8 cellular contexts compared by ENCODE assay signal in genomic region chr16:9090101-9090959, GRCh38. TPM values are rescaled to one million over a fixed set of nuclear protein-coding genes. Genes with fewer than 3 reads are reported as not detected.
A peak's percentile ranks its signal among the peaks of the same experiment; 100 is the strongest.
DNase-seq lines count a peak whose midpoint lies in the region; ATAC-seq, FAIRE-seq and TF ChIP-seq lines count a peak whose summit lies in the region.

No MANE protein-coding gene starts in this region.

- H3K4me1 Mint-ChIP-seq in Calu3 (ENCODE audit: low read depth, unreplicated experiment): peaks cover 22% of the 10 kb centered on the region

- H3K4me1 ChIP-seq in gastroesophageal sphincter (peaks cover 0 to 38% (median 12%) of the 10 kb centered on the region in 3 donors), vagina (peaks cover 35% of the 10 kb centered on the region)

- DNase-seq in Calu3: peak; percentile 50
- DNase-seq in NCI-H774 (lab: John Stamatoyannopoulos, UW): peak; percentile 17
- peak; percentile 49 for DNase-seq in activated gamma-delta T cell (lab: John Stamatoyannopoulos, UW)
- DNase-seq in nucleus accumbens (lab: John Stamatoyannopoulos, UW): peak in 38 of 56 donors; percentile 3 to 59 (median 34)
- peak in 1 of 2 donors; percentile 92 for DNase-seq in vagina (ENCODE audit: extremely low spot score in 2 of 2)
- no peak for DNase-seq in H54 (ENCODE audit: insufficient read length, low spot score)
- no peak for DNase-seq in NCI-H2029 treated with DMSO at 0.1 percent for 48 hours (lab: John Stamatoyannopoulos, UW)

- TF ChIP-seq POLR2A in gastroesophageal sphincter (IDR thresholded peaks at IDR 0.05): no peak
- no peak for TF ChIP-seq POLR2A in vagina (IDR thresholded peaks at IDR 0.05)
- no peak for TF ChIP-seq POLR2A in H54 (IDR thresholded peaks at IDR 0.05; ENCODE audit: low read depth, low read length)

- H3K9me3 Mint-ChIP-seq in Calu3 (ENCODE audit: low read depth, unreplicated experiment): no peaks in the 10 kb centered on the region

- peak overlapping the region; percentile 45 to 98 (median 86) for H3K27ac ChIP-seq in gastroesophageal sphincter
- H3K27ac ChIP-seq in vagina: peak overlapping the region; percentile 90

- H3K9me3 ChIP-seq in gastroesophageal sphincter: no peaks in the 10 kb centered on the region
- no peaks in the 10 kb centered on the region for H3K9me3 ChIP-seq in vagina

- TF ChIP-seq CTCF in Calu3 (IDR thresholded peaks at IDR 0.05; ENCODE audit: unreplicated experiment) (no peak), gastroesophageal sphincter (IDR thresholded peaks at IDR 0.05) (no peak), vagina (IDR thresholded peaks at IDR 0.05) (no peak)

- intact Hi-C loops in Calu3 (cut with micrococcal nuclease; ENCODE audit: unreplicated experiment) (loop anchor here (10.0 kb wide), 1 partner anchor 126 kb away; the partner anchor contains the start of gene USP7), vagina (cut with DNase I) (loop anchor here (5.0 kb wide), 2 partner anchors 43 to 128 kb away; partner anchors contain the start of gene USP7)

- ATAC-seq in gastroesophageal sphincter: no peak

- TF ChIP-seq EP300 in gastroesophageal sphincter (IDR thresholded peaks at IDR 0.05): no peak

- H3K36me3 ChIP-seq in gastroesophageal sphincter: no peaks in the 10 kb centered on the region
- peaks cover 0 to 7% of the 10 kb centered on the region in 2 donors for H3K36me3 ChIP-seq in vagina

- H3K36me3 Mint-ChIP-seq in Calu3 (ENCODE audit: insufficient read depth, unreplicated experiment): peaks cover 56% of the 10 kb centered on the region

- no peaks in the 10 kb centered on the region for H3K27me3 ChIP-seq in gastroesophageal sphincter
- no peaks in the 10 kb centered on the region for H3K27me3 ChIP-seq in vagina

- H3K4me3 Mint-ChIP-seq in Calu3 (ENCODE audit: low read depth, unreplicated experiment): peak overlapping the region; percentile 80

- H3K27me3 Mint-ChIP-seq in Calu3 (ENCODE audit: unreplicated experiment): no peaks in the 10 kb centered on the region

- H3K4me3 ChIP-seq in gastroesophageal sphincter (peak overlapping the region; percentile 44 to 91), vagina (peak overlapping the region; percentile 46 to 98)

- BruUV-seq in Calu3 (replicated peaks; lab: Mats Ljungman, UMichigan): TSS peak; percentile 96

- CTCF ChIA-PET in Calu3 (lab: Charles Lee): interaction anchor here (0.6 to 1.9 kb wide), 7 partner anchors 12 to 126 kb away, joined by 3 to 21 read pairs (median 7); no protein-coding TSS in a partner anchor

- 12 to 20% methylated on average over 8 to 9 of the region's 85 CpGs for WGBS in gastroesophageal sphincter (ENCODE audit: low coverage in 1 of 2), 2 donors

- no peak for FAIRE-seq in H54 (lab: Jason Lieb, UNC)

- peak overlapping the region; percentile 95 for H3K27ac Mint-ChIP-seq in Calu3 (ENCODE audit: unreplicated experiment)

RNA-seq across cellular contexts. Expression of gene HAPSTR1, which starts 1.1 kb away (rescaled TPM):
- total RNA-seq in Calu3 (2022): 57.1 and 59.6 TPM in 2 replicates
- 10 to 100 TPM; 58.9 to 78.3 (median 64.7) TPM for total RNA-seq in gastroesophageal sphincter
- total RNA-seq in vagina: 33.6 TPM

Comparison
In these comparisons a context has a peak if more than half of its experiments do, and no peak if none do; other contexts are left out.
1. DNase-seq: peak in Calu3 (single experiment), NCI-H774 (single experiment), activated gamma-delta T cell (single experiment) and nucleus accumbens (38 of 56); none in H54 (single experiment) and NCI-H2029 treated with DMSO at 0.1 percent for 48 hours (single experiment).